Comparison of ENCODE assay signal across 25 cellular contexts in genomic region chr11:125551835-125552342, GRCh38.
"Had no signal": no experiment of that assay in that cellular context is flagged by ENCODE, and none has a peak within 500 bp of the region (broad histone marks: within the 10 kb centered on the region; RNA-seq: fewer than 3 reads in every experiment).

No MANE protein-coding gene starts in this region.

- H3K27ac ChIP-seq: neural progenitor cell, ovary, parathyroid adenoma, psoas muscle, right lobe of liver, sigmoid colon, stomach, thoracic aorta, thyroid gland, tibial nerve, upper lobe of left lung, vagina had no signal

- DNase-seq: occipital lobe; ovary; posterior cingulate gyrus; psoas muscle; right cardiac atrium; right lobe of liver; sigmoid colon; small intestine; stimulated activated CD4-positive, alpha-beta T cell treated with anti-CD3 and anti-CD28 coated beads, Interleukin-15, amount 100 ng/mL, for 24 hours; stimulated activated CD4-positive, alpha-beta T cell treated with anti-CD3 and anti-CD28 coated beads, Interleukin-2, amount 100 ng/mL, for 24 hours; stimulated activated CD4-positive, alpha-beta T cell treated with anti-CD3 and anti-CD28 coated beads, Interleukin-2, amount 100 ng/mL, for 48 hours; stimulated activated CD4-positive, alpha-beta T cell treated with anti-CD3 and anti-CD28 coated beads, Interleukin-4, amount 100 ng/mL, for 24 hours; stimulated activated naive B cell treated with anti-CD40 and anti-IgM and Interleukin-4, amounts not matched to agents 10 μg/mL and 1 μg/mL and 100 μg/mL, for 72 hours; stimulated activated naive CD4-positive, alpha-beta T cell treated with Interleukin-2 at 50 U/mL for 16 hours; stomach; thyroid gland; trophoblast cell; upper lobe of left lung had no signal

- H3K9ac ChIP-seq: neural progenitor cell, parathyroid adenoma had no signal

- H3K36me3 ChIP-seq: neural progenitor cell, ovary, right lobe of liver, sigmoid colon, stomach, thoracic aorta, thyroid gland, tibial nerve, upper lobe of left lung, vagina had no signal

- H3K9me3 ChIP-seq: thyroid gland had no signal

- FAIRE-seq: small intestine, urothelium cell line had no signal

- H3K27me3 ChIP-seq: neural progenitor cell, ovary, right lobe of liver, sigmoid colon, stomach, thyroid gland, tibial nerve, upper lobe of left lung, vagina had no signal

- H3K4me3 ChIP-seq: neural progenitor cell, ovary, psoas muscle, right lobe of liver, sigmoid colon, stomach, thoracic aorta, thyroid gland, tibial nerve, upper lobe of left lung, vagina had no signal

- H3K4me2 ChIP-seq: neural progenitor cell had no signal

- H2AFZ ChIP-seq: neural progenitor cell, parathyroid adenoma had no signal

- ATAC-seq: psoas muscle; right cardiac atrium; right lobe of liver; stimulated activated effector memory CD8-positive, alpha-beta T cell treated with anti-CD3 and anti-CD28 coated beads, Interleukin-12 subunit alpha, Interleukin-12 subunit beta, amount 100 ng/mL, for 72 hours; stimulated activated naive B cell treated with anti-CD40 and anti-IgM and Interleukin-4, amounts not matched to agents 10 μg/mL and 1 μg/mL and 100 μg/mL, for 72 hours had no signal

- H3K79me2 ChIP-seq: parathyroid adenoma had no signal

- H3K4me1 ChIP-seq: neural progenitor cell, parathyroid adenoma, psoas muscle, right lobe of liver, sigmoid colon, stomach, thyroid gland, tibial nerve, upper lobe of left lung, vagina had no signal
